Comparison of ENCODE assay signal across 29 cellular contexts in the genomic region with DNA sequence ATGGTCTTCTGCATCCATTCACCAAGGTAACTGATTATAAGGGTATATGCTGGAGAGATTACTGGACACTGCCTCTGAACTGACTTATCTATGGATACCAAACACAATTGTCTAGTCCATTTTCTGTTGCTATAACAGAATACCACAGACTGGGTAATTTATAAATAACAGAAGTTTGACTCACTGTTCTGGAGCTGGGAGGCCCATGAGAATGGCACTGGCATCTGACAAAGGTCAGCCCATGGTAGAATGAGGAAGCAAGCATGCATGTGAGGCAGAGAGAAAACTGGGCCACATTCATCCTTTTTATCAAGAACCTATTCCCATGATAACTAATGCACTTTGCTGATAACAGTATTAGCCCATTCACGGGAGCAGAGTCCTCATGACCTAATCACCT. TPM values are rescaled to one million over a fixed set of nuclear protein-coding genes. Genes with fewer than 3 reads are reported as not detected.
A peak's percentile ranks its signal among the peaks of the same experiment; 100 is the strongest.
DNase-seq lines count a peak whose midpoint lies in the region; ATAC-seq and TF ChIP-seq lines count a peak whose summit lies in the region.
"Had no signal": no experiment of that assay in that cellular context is flagged by ENCODE, and none has a peak within 500 bp of the region (broad histone marks: within the 10 kb centered on the region; RNA-seq: fewer than 3 reads in every experiment).

No MANE protein-coding gene starts in this region.

- H3K36me3 Mint-ChIP-seq in osteocyte (ENCODE audit: unreplicated experiment), result no peaks in the 10 kb centered on the region
- H3K36me3 Mint-ChIP-seq in Caco-2 (ENCODE audit: insufficient read depth, unreplicated experiment), result no peaks in the 10 kb centered on the region
- H3K36me3 Mint-ChIP-seq: CD8-positive, alpha-beta T cell; WTC11 had no signal

- DNase-seq in EL (peak; percentile 87), RPMI7951 (ENCODE audit: low read depth) (peak; percentile 4), epithelial cell of proximal tubule (ENCODE audit: low read depth) (peak; percentile 85), renal cortical epithelial cell (ENCODE audit: low read depth) (peak; percentile 94), osteocyte (ENCODE audit: extremely low spot score, unreplicated experiment) (no peak), D341Med (ENCODE audit: low spot score) (no peak), Caco-2 (no peak)
- DNase-seq: activated CD4-positive, alpha-beta T cell treated with anti-CD3 and anti-CD28 coated beads, Interleukin-2, amount 50 U/mL, for 48 hours; activated gamma-delta T cell treated with Interleukin-2 at 50 U/mL for 16 hours; CD8-positive, alpha-beta T cell; DMS79 treated with DMSO at 0.1 percent for 48 hours; dorsolateral prefrontal cortex; hippocampal formation; NCI-H146; NCI-H2171 treated with DMSO at 0.1 percent for 48 hours; NCI-H748 treated with DMSO at 0.1 percent for 48 hours; nephron progenitor cell; PC-3; SJCRH30; stimulated activated naive CD4-positive, alpha-beta T cell treated with Interleukin-2 at 50 U/mL for 16 hours; tibial artery had no signal

- no peaks in the 10 kb centered on the region for H3K9me3 ChIP-seq in Caco-2
- H3K9me3 ChIP-seq: adrenal gland, SJCRH30, tibial artery had no signal

- BruUV-seq in Caco-2 (replicated peaks; lab: Mats Ljungman, UMichigan), result no TSS peak

- intact Hi-C loops in Caco-2 (cut with micrococcal nuclease; ENCODE audit: unreplicated experiment), result no loop called here

- no peaks in the 10 kb centered on the region for H3K4me1 ChIP-seq in Caco-2
- H3K4me1 ChIP-seq: adrenal gland, foreskin keratinocyte, SJCRH30, tibial artery had no signal

- H3K4me3 Mint-ChIP-seq in osteocyte (ENCODE audit: unreplicated experiment) (no peak overlapping the region), Caco-2 (ENCODE audit: unreplicated experiment) (no peak overlapping the region)
- H3K4me3 Mint-ChIP-seq: CD8-positive, alpha-beta T cell; nephron progenitor cell; T-helper 1 cell treated with Interleukin-12 subunit alpha and Interleukin-12 subunit beta and Interleukin-4 antibody, amounts not matched to agents 30 μg/mL and 1 μg/mL, for 36 hours; WTC11 had no signal

- no peaks in the 10 kb centered on the region for H3K36me3 ChIP-seq in Caco-2 (ENCODE audit: control insufficient read depth, insufficient read depth, low read length)
- H3K36me3 ChIP-seq: adrenal gland, cardiac muscle cell, SJCRH30, tibial artery had no signal

- H3K27me3 Mint-ChIP-seq in osteocyte (ENCODE audit: unreplicated experiment) (no peaks in the 10 kb centered on the region), Caco-2 (ENCODE audit: insufficient read depth, unreplicated experiment) (peaks cover 3% of the 10 kb centered on the region)
- H3K27me3 Mint-ChIP-seq: progenitor cell of endocrine pancreas had no signal

- POLR2A ChIA-PET in Caco-2 (lab: Charles Lee), result no interaction called here

- H3K4me1 Mint-ChIP-seq in osteocyte (ENCODE audit: unreplicated experiment) (no peaks in the 10 kb centered on the region), Caco-2 (ENCODE audit: low read depth, unreplicated experiment) (no peaks in the 10 kb centered on the region)
- H3K4me1 Mint-ChIP-seq: nephron progenitor cell had no signal

- TF ChIP-seq CTCF in epithelial cell of proximal tubule (conservative IDR thresholded peaks at IDR 0.05; ENCODE audit: low read depth, low read length) (no peak), osteocyte (IDR thresholded peaks at IDR 0.05) (no peak), Caco-2 (IDR thresholded peaks at IDR 0.05; ENCODE audit: insufficient read depth in 1 of 2, low read depth in 1 of 2, low read length in 1 of 2, severe bottlenecking in 1 of 2, unreplicated experiment in 1 of 2) (no peak)

- no peaks in the 10 kb centered on the region; the same call in 1 of the 2 replicates for H3K27me3 ChIP-seq in Caco-2 (replicated peaks; ENCODE audit: control insufficient read depth, insufficient read depth, low read length)
- H3K27me3 ChIP-seq: adrenal gland, cardiac muscle cell, foreskin keratinocyte, SJCRH30, tibial artery had no signal

- H3K9me3 Mint-ChIP-seq in osteocyte (ENCODE audit: unreplicated experiment) (peaks cover 4% of the 10 kb centered on the region), Caco-2 (ENCODE audit: unreplicated experiment) (no peaks in the 10 kb centered on the region)
- H3K9me3 Mint-ChIP-seq: CD8-positive, alpha-beta T cell; T-helper 1 cell treated with Interleukin-12 subunit alpha and Interleukin-12 subunit beta and Interleukin-4 antibody, amounts not matched to agents 30 μg/mL and 1 μg/mL, for 36 hours had no signal

- CTCF ChIA-PET in Caco-2 (lab: Charles Lee), result no interaction called here

- no peak for ATAC-seq in HG02759 (IDR thresholded peaks at IDR 0.05; ENCODE audit: unreplicated experiment)
- ATAC-seq: CD8-positive, alpha-beta T cell; foreskin keratinocyte; PC-3; WTC11 had no signal

- H3K27ac Mint-ChIP-seq in osteocyte (ENCODE audit: unreplicated experiment), result no peak overlapping the region
- H3K27ac Mint-ChIP-seq in Caco-2 (ENCODE audit: unreplicated experiment), result no peak overlapping the region
- H3K27ac Mint-ChIP-seq: CD8-positive, alpha-beta T cell; nephron progenitor cell; progenitor cell of endocrine pancreas; T-helper 1 cell treated with Interleukin-12 subunit alpha and Interleukin-12 subunit beta and Interleukin-4 antibody, amounts not matched to agents 30 μg/mL and 1 μg/mL, for 36 hours; WTC11 had no signal

- H3K4me3 ChIP-seq in epithelial cell of proximal tubule (ENCODE audit: low read depth, low read length), result no peak overlapping the region
- H3K4me3 ChIP-seq in Caco-2 (ENCODE audit: low read depth, low read length), result no peak overlapping the region
- H3K4me3 ChIP-seq: adrenal gland, cardiac muscle cell, dorsolateral prefrontal cortex, SJCRH30, tibial artery had no signal

RNA-seq across cellular contexts. Expression of gene FCER1A, which starts 37.4 kb away (rescaled TPM):
- total RNA-seq in RPMI7951 (2014; rRNA removed; shearing (Covaris generic)), result not detected in 2 replicates
- total RNA-seq in epithelial cell of proximal tubule (not detected in 2 replicates), renal cortical epithelial cell (not detected in 2 replicates), osteocyte (not detected in 2 replicates), Caco-2 (2022) (not detected in 2 replicates)
- total RNA-seq: cardiac muscle cell; CD8-positive, alpha-beta T cell; foreskin keratinocyte; MCF 10A; PC-3; progenitor cell of endocrine pancreas; SJCRH30; WTC11 had no signal

Comparison
In these comparisons a context has a peak if more than half of its experiments do, and no peak if none do; other contexts are left out.
1. DNase-seq: peak in EL (single experiment), RPMI7951 (single experiment), epithelial cell of proximal tubule (single experiment) and renal cortical epithelial cell (single experiment); none in osteocyte (single experiment), D341Med (single experiment) and Caco-2 (0 of 2).